In the genomic region with DNA sequence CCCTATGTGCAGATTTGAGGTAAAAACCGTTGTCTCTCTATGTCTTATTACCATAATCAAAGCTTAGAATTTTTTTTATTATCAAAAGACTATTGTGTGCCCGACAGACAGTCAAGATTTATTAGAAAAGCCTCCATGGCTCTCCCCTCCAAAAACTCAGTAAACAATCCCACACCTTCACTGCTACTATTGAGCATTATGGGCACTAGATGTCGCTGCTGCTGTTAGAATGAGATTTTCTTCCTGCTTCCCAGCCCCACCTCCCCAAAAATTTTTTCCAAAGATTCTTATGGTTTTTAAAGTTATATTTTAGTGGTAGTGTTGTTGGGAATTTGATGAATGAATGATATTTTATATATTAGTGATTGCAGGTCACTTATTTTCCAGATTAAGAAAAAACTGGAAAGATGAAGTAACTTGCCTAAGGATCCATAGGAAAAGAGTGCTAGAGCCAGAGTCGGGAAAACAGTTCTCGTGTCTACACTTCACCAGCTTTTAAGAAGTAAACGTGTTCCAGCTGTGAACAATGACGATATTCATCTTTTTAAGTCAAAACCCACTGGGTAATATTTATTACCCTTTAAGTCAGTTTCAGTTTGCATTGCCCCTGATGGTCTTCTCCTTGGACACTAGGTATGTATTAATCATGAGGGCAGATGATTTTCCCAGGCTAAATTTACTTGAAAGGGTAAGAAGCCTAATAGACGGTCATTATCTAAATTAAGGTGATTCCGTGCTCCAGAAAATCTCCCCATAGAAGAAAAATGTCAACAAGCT, we compare ENCODE assay signal across 8 cellular contexts. TPM values are rescaled to one million over a fixed set of nuclear protein-coding genes. Genes with fewer than 3 reads are reported as not detected.
A peak's percentile ranks its signal among the peaks of the same experiment; 100 is the strongest.
DNase-seq lines count a peak whose midpoint lies in the region; ATAC-seq and TF ChIP-seq lines count a peak whose summit lies in the region.

No MANE protein-coding gene starts in this region.

- no peak for TF ChIP-seq EP300 in gastroesophageal sphincter (IDR thresholded peaks at IDR 0.05)

- DNase-seq in SIG-M5 treated with dmso at 0.1 percent for 504 hours (lab: John Stamatoyannopoulos, UW; ENCODE audit: unreplicated experiment): peak; percentile 18
- no peak for DNase-seq in SIG-M5 (lab: John Stamatoyannopoulos, UW)
- DNase-seq in KG1 (lab: John Stamatoyannopoulos, UW): peak; percentile 21
- DNase-seq in SK-N-MC (ENCODE audit: low read depth, low spot score): no peak
- no peak for DNase-seq in thoracic aorta (ENCODE audit: low spot score)
- DNase-seq in stimulated activated CD4-positive, alpha-beta T cell treated with anti-CD3 and anti-CD28 coated beads, Interleukin-2, amount 100 ng/mL, for 48 hours: no peak

- H3K27ac ChIP-seq in SK-N-MC (no peak overlapping the region), gastroesophageal sphincter (no peak overlapping the region), thoracic aorta (no peak overlapping the region)

- H3K9ac ChIP-seq in SK-N-MC (ENCODE audit: insufficient read length): no peak overlapping the region

- no peaks in the 10 kb centered on the region for H3K36me3 ChIP-seq in SK-N-MC (ENCODE audit: insufficient read depth, low read length)
- H3K36me3 ChIP-seq in gastroesophageal sphincter: no peaks in the 10 kb centered on the region
- H3K36me3 ChIP-seq in thoracic aorta: no peaks in the 10 kb centered on the region

- peaks cover 81% of the 10 kb centered on the region for H3K27me3 ChIP-seq in gastroesophageal sphincter
- peaks cover 16% of the 10 kb centered on the region for H3K27me3 ChIP-seq in thoracic aorta (replicated peaks; ENCODE audit: insufficient read depth)

- ATAC-seq in gastroesophageal sphincter (no peak), thoracic aorta (ENCODE audit: insufficient number of reproducible peaks, low FRiP score, low read depth) (no peak), GM18861 (IDR thresholded peaks at IDR 0.05; ENCODE audit: unreplicated experiment) (no peak)

- WGBS in gastroesophageal sphincter (ENCODE audit: low coverage in 1 of 2), 2 donors: 5 to 8% methylated on average over 8 to 9 of the region's 9 CpGs

- H3K4me3 ChIP-seq in SK-N-MC: 0 out of 2 replicates have a peak overlapping the region, but pooled peaks have one; percentile 25
- H3K4me3 ChIP-seq in gastroesophageal sphincter: no peak overlapping the region
- no peak overlapping the region for H3K4me3 ChIP-seq in thoracic aorta

- no peaks in the 10 kb centered on the region for H3K9me3 ChIP-seq in SK-N-MC (ENCODE audit: low read depth, low read length)
- no peaks in the 10 kb centered on the region for H3K9me3 ChIP-seq in gastroesophageal sphincter
- no peaks in the 10 kb centered on the region for H3K9me3 ChIP-seq in thoracic aorta

- H3K4me1 ChIP-seq in gastroesophageal sphincter: peaks cover 0 to 11% (median 0%) of the 10 kb centered on the region in 3 donors
- H3K4me1 ChIP-seq in thoracic aorta (ENCODE audit: control insufficient read depth in 1 of 2, low read depth in 2 of 2): peaks cover 0 to 1% of the 10 kb centered on the region in 2 donors

- TF ChIP-seq CTCF in gastroesophageal sphincter (IDR thresholded peaks at IDR 0.05) (peak; percentile 35 to 73 (median 48)), thoracic aorta (IDR thresholded peaks at IDR 0.05) (peak; percentile 45)

- TF ChIP-seq POLR2A in gastroesophageal sphincter (IDR thresholded peaks at IDR 0.05): no peak

RNA-seq across cellular contexts. Expression of a gene that starts 12.2 kb away (rescaled TPM):
- 1 to 10 TPM in 1 of 4 donors, under 1 TPM in 2, not detected in 1; 0.16 to 1.8 (median 0.89) TPM for total RNA-seq in gastroesophageal sphincter
- total RNA-seq in thoracic aorta: under 1 TPM in 1 of 2 donors, not detected in 1; 0.28 TPM

Comparison
In these comparisons a context has a peak if more than half of its experiments do, and no peak if none do; other contexts are left out.
1. DNase-seq: peak in SIG-M5 treated with dmso at 0.1 percent for 504 hours (single experiment) and KG1 (single experiment); none in SIG-M5 (single experiment), SK-N-MC (single experiment), thoracic aorta (single experiment) and stimulated activated CD4-positive, alpha-beta T cell treated with anti-CD3 and anti-CD28 coated beads, Interleukin-2, amount 100 ng/mL, for 48 hours (0 of 2).